Comparison of ENCODE assay signal across 8 cellular contexts in the genomic region with DNA sequence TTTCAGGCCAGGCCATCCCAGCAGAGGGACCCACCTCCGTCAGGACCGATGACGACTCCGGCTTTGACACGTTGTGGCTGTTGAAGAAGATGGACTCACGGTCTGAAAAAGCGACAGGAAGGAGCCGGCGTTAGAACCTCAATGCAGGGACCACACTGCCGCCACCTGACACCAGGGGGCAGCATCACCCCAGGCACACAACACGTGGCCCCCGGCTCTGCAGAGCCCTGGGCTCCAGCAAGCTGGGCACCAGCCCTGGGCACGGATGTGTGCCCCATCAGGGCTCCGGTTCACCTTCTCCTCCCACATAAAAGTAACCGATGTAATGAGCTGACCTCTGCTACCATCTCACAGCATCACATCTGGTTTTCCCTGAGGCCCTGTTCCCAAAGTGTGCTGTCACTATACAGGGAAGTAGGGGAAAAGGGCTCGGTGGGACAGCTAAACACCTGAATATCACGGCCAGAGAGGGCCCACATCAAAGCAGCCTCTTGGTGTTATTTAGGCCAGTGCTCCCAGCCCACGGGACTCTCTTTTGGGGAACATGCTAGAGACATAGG. TPM values are rescaled to one million over a fixed set of nuclear protein-coding genes. Genes with fewer than 3 reads are reported as not detected.
DNase-seq lines count a peak whose midpoint lies in the region; ATAC-seq and TF ChIP-seq lines count a peak whose summit lies in the region.

No MANE protein-coding gene starts in this region.

- H3F3A ChIP-seq in Loucy (ENCODE audit: low read depth): no peaks in the 10 kb centered on the region

- H3K4me1 ChIP-seq in Loucy (ENCODE audit: insufficient read depth, low read length, poor library complexity, severe bottlenecking) (no peaks in the 10 kb centered on the region), heart right ventricle (peaks cover 9 to 64% (median 38%) of the 10 kb centered on the region in 9 donors), aorta (ENCODE audit: control insufficient read depth in 1 of 2, insufficient read depth in 2 of 2, low read length in 2 of 2) (no peaks in the 10 kb centered on the region)

- H3K27ac Mint-ChIP-seq in activated naive CD8-positive, alpha-beta T cell treated with anti-CD3 and anti-CD28 coated beads, Interleukin-2, amount 50 U/mL, for 24 hours: peak overlapping the region; percentile 46

- no peaks in the 10 kb centered on the region for H4K20me1 ChIP-seq in Loucy (ENCODE audit: insufficient read depth, low read length, poor library complexity, severe bottlenecking)

- no peaks in the 10 kb centered on the region for H3K9me3 Mint-ChIP-seq in activated naive CD8-positive, alpha-beta T cell treated with anti-CD3 and anti-CD28 coated beads, Interleukin-2, amount 50 U/mL, for 24 hours

- H3K27me3 Mint-ChIP-seq in activated naive CD8-positive, alpha-beta T cell treated with anti-CD3 and anti-CD28 coated beads, Interleukin-2, amount 50 U/mL, for 24 hours: no peaks in the 10 kb centered on the region

- no peaks in the 10 kb centered on the region for H3K79me2 ChIP-seq in Loucy (ENCODE audit: insufficient read depth, low read length)

- no peaks in the 10 kb centered on the region for H3K27me3 ChIP-seq in Loucy (ENCODE audit: insufficient read depth, low read length, poor library complexity, severe bottlenecking)
- H3K27me3 ChIP-seq in heart right ventricle: no peaks in the 10 kb centered on the region
- no peaks in the 10 kb centered on the region for H3K27me3 ChIP-seq in aorta (ENCODE audit: control insufficient read depth in 1 of 2, insufficient read depth in 2 of 2, low read length in 1 of 2)

- H3K9me2 ChIP-seq in Loucy (replicated peaks; ENCODE audit: low read depth, low read length): no peaks in the 10 kb centered on the region

- no peak overlapping the region for H3K9ac ChIP-seq in Loucy (ENCODE audit: low read depth, low read length, poor library complexity, severe bottlenecking)

- H3K4me3 Mint-ChIP-seq in activated naive CD8-positive, alpha-beta T cell treated with anti-CD3 and anti-CD28 coated beads, Interleukin-2, amount 50 U/mL, for 24 hours: no peak overlapping the region

- ATAC-seq in GM21825 (IDR thresholded peaks at IDR 0.05; ENCODE audit: unreplicated experiment): peak; percentile 70
- peak; percentile 91 for ATAC-seq in activated naive CD8-positive, alpha-beta T cell treated with anti-CD3 and anti-CD28 coated beads, Interleukin-2, amount 50 U/mL, for 24 hours
- peak; percentile 73 to 91 (median 82) for ATAC-seq in heart right ventricle
- ATAC-seq in aorta (ENCODE audit: low FRiP score): peak; percentile 91

- H3K9me3 ChIP-seq in Loucy (ENCODE audit: insufficient read depth, low read depth, low read length) (no peaks in the 10 kb centered on the region), heart right ventricle (no peaks in the 10 kb centered on the region), aorta (ENCODE audit: control insufficient read depth, low read length) (no peaks in the 10 kb centered on the region)

- intact Hi-C loops in heart right ventricle (cut with DNase I): loop anchor here (1.0 to 5.0 kb wide), 8 partner anchors 80 to 187 kb away; no protein-coding TSS in a partner anchor
- intact Hi-C loops in aorta (cut with DNase I): loop anchor here (1.0 to 2.0 kb wide), 3 partner anchors 161 to 187 kb away; no protein-coding TSS in a partner anchor

- H3K36me3 Mint-ChIP-seq in activated naive CD8-positive, alpha-beta T cell treated with anti-CD3 and anti-CD28 coated beads, Interleukin-2, amount 50 U/mL, for 24 hours (ENCODE audit: low read depth): peaks cover 20% of the 10 kb centered on the region

- TF ChIP-seq CTCF in Loucy (conservative IDR thresholded peaks at IDR 0.05; ENCODE audit: low read length) (peak; percentile 87), heart right ventricle (IDR thresholded peaks at IDR 0.05) (peak; percentile 92 to 98 (median 97))

- DNase-seq in DMS153 treated with DMSO at 0.1 percent for 48 hours (lab: John Stamatoyannopoulos, UW; ENCODE audit: unreplicated experiment) (peak; percentile 42), T follicular helper cell (ENCODE audit: low read depth) (peak; percentile 67), heart right ventricle (peak; percentile 76 to 85), putamen (ENCODE audit: low spot score) (peak; percentile 77), aorta (peak; percentile 86 to 93)
- DNase-seq in activated naive CD8-positive, alpha-beta T cell treated with anti-CD3 and anti-CD28 coated beads, Interleukin-2, amount 50 U/mL, for 24 hours: peak; percentile 90

- peaks cover 4% of the 10 kb centered on the region for H3K4me1 Mint-ChIP-seq in activated naive CD8-positive, alpha-beta T cell treated with anti-CD3 and anti-CD28 coated beads, Interleukin-2, amount 50 U/mL, for 24 hours

- no peak overlapping the region for H3K4me2 ChIP-seq in Loucy (ENCODE audit: low read depth, low read length, poor library complexity, severe bottlenecking)

- H3K27ac ChIP-seq in heart right ventricle (peak overlapping the region; percentile 50 to 79 (median 69)), aorta (ENCODE audit: low read depth in 1 of 2, low read length in 2 of 2) (peak overlapping the region in 1 of 2 donors; percentile 21)

- peaks cover 49% of the 10 kb centered on the region; the same call in 1 of the 2 replicates for H3K36me3 ChIP-seq in Loucy (ENCODE audit: insufficient read depth, low read length)
- peaks cover 0 to 64% (median 0%) of the 10 kb centered on the region in 9 donors for H3K36me3 ChIP-seq in heart right ventricle
- H3K36me3 ChIP-seq in aorta (ENCODE audit: control insufficient read depth in 1 of 2, insufficient read depth in 2 of 2, low read length in 1 of 2): no peaks in the 10 kb centered on the region

- H3K4me3 ChIP-seq in Loucy (ENCODE audit: low read length, poor library complexity, severe bottlenecking) (no peak overlapping the region), heart right ventricle (no peak overlapping the region), aorta (ENCODE audit: low read length in 2 of 2) (no peak overlapping the region)

- H2AFZ ChIP-seq in Loucy (ENCODE audit: low read length): no peak overlapping the region

- WGBS in heart right ventricle, 2 donors: 17 to 18% methylated on average over 18 of the region's 18 CpGs
- 2 to 4% methylated on average over 18 of the region's 18 CpGs for WGBS in aorta, 2 donors

RNA-seq across cellular contexts. Expression of a gene that starts 29.0 kb away (rescaled TPM):
- not detected for total RNA-seq in heart right ventricle
- under 1 TPM in 1 of 2 donors, not detected in 1; 0.14 TPM for polyA plus RNA-seq in heart right ventricle
- not detected for total RNA-seq in aorta
- polyA plus RNA-seq in aorta: 1 to 10 TPM in 1 of 2 donors, under 1 TPM in 1; 0.13 to 4.8 TPM
